ENCODE assay signal across 9 cellular contexts in genomic region chr5:139667730-139668063, GRCh38. TPM values are rescaled to one million over a fixed set of nuclear protein-coding genes. Genes with fewer than 3 reads are reported as not detected.
DNase-seq lines count a peak whose midpoint lies in the region; ATAC-seq and TF ChIP-seq lines count a peak whose summit lies in the region.
"Had no signal": no experiment of that assay in that cellular context is flagged by ENCODE, and none has a peak within 500 bp of the region (broad histone marks: within the 10 kb centered on the region; RNA-seq: fewer than 3 reads in every experiment).

No MANE protein-coding gene starts in this region.

- H3K27ac ChIP-seq in heart right ventricle (peak overlapping the region; percentile 88 to 98 (median 94)), adrenal gland (peak overlapping the region; percentile 70 to 97 (median 83)), lung (ENCODE audit: low read depth in 1 of 2, low read length in 1 of 2) (peak overlapping the region; percentile 92 to 95), urinary bladder (ENCODE audit: low read depth) (peak overlapping the region; percentile 83)

- H3K27me3 ChIP-seq in heart right ventricle (no peaks in the 10 kb centered on the region), adrenal gland (no peaks in the 10 kb centered on the region), lung (ENCODE audit: control insufficient read depth, insufficient read depth) (no peaks in the 10 kb centered on the region)

- H3K9me3 ChIP-seq in heart right ventricle (no peaks in the 10 kb centered on the region), adrenal gland (replicated peaks in 1 of 3) (no peaks in the 10 kb centered on the region), lung (ENCODE audit: control insufficient read depth in 2 of 2, insufficient read depth in 1 of 2, low read length in 1 of 2) (no peaks in the 10 kb centered on the region)

- no peak for TF ChIP-seq POLR2A in adrenal gland (IDR thresholded peaks at IDR 0.05)

- ATAC-seq in heart right ventricle (peak in 1 of 8 donors; percentile 0), Right ventricle myocardium inferior (no peak), lung (ENCODE audit: insufficient read depth, low FRiP score) (no peak), HG03095 (IDR thresholded peaks at IDR 0.05; ENCODE audit: unreplicated experiment) (no peak), HG03457 (IDR thresholded peaks at IDR 0.05; ENCODE audit: unreplicated experiment) (no peak)

- intact Hi-C loops in heart right ventricle (cut with DNase I): no loop called here
- intact Hi-C loops in Right ventricle myocardium inferior (cut with DNase I): no loop called here
- intact Hi-C loops in adrenal gland (cut with DNase I): no loop called here

- TF ChIP-seq CTCF in heart right ventricle (IDR thresholded peaks at IDR 0.05): no peak
- TF ChIP-seq CTCF in adrenal gland (IDR thresholded peaks at IDR 0.05): no peak
- TF ChIP-seq CTCF in lung (IDR thresholded peaks at IDR 0.05; ENCODE audit: control extremely low read depth, extremely low read depth): no peak

- DNase-seq in heart right ventricle (no peak), Right ventricle myocardium inferior (ENCODE audit: missing footprints) (no peak), adrenal gland (peak in 2 of 7 donors; percentile 30 to 43), lung (ENCODE audit: low spot score) (no peak)
- DNase-seq in stimulated activated CD4-positive, alpha-beta T cell treated with anti-CD3 and anti-CD28 coated beads, Interleukin-15, amount 100 ng/mL, for 24 hours: no peak
- DNase-seq: NCI-H510A treated with DMSO at 0.1 percent for 48 hours had no signal

- H3K4me3 ChIP-seq in heart right ventricle: peak overlapping the region; percentile 24 to 66 (median 56)
- H3K4me3 ChIP-seq in adrenal gland: peak overlapping the region in 1 of 4 donors; percentile 66
- peak overlapping the region; percentile 14 for H3K4me3 ChIP-seq in lung
- H3K4me3 ChIP-seq in urinary bladder (ENCODE audit: low read depth, low read length): peak overlapping the region; percentile 36

- H3K36me3 ChIP-seq in heart right ventricle (no peaks in the 10 kb centered on the region), adrenal gland (replicated peaks in 1 of 2) (no peaks in the 10 kb centered on the region), lung (ENCODE audit: control insufficient read depth in 2 of 2, insufficient read depth in 2 of 2, low read length in 2 of 2) (no peaks in the 10 kb centered on the region), urinary bladder (ENCODE audit: insufficient read depth) (no peaks in the 10 kb centered on the region)

- WGBS in heart right ventricle, 2 donors: 32 to 33% methylated on average over 5 of the region's 5 CpGs
- WGBS in adrenal gland, 4 donors: 15 to 33% (median 29%) methylated on average over 5 of the region's 5 CpGs
- 52% methylated on average over 5 of the region's 5 CpGs for WGBS in lung, 2 donors
- WGBS in urinary bladder: 34% methylated on average over 5 of the region's 5 CpGs

- H3K4me1 ChIP-seq in heart right ventricle (peaks cover 50 to 99% (median 87%) of the 10 kb centered on the region in 9 donors), adrenal gland (replicated peaks in 1 of 2) (peaks cover 60 to 83% of the 10 kb centered on the region in 2 donors), lung (ENCODE audit: control insufficient read depth in 2 of 2, insufficient read depth in 2 of 2, low read length in 2 of 2) (peaks cover 6 to 44% of the 10 kb centered on the region in 2 donors), urinary bladder (ENCODE audit: insufficient read depth) (no peaks in the 10 kb centered on the region)

RNA-seq across cellular contexts. Expression of gene CXXC5, which starts 19.5 kb away (rescaled TPM):
- total RNA-seq in heart right ventricle (10 to 100 TPM; 30.7 to 51.6 (median 37.9) TPM), Right ventricle myocardium inferior (74.1 TPM), adrenal gland (10 to 100 TPM; 33.5 to 79.3 (median 42.4) TPM), lung (10 to 100 TPM; 26.5 to 39.8 TPM), urinary bladder (28.0 TPM)
- polyA plus RNA-seq in heart right ventricle (10 to 100 TPM; 28.7 to 31.4 TPM), adrenal gland (10 to 100 TPM; 17.7 to 29.8 (median 27.8) TPM), lung (10 to 100 TPM; 20.7 to 23.5 TPM), urinary bladder (28.2 TPM)
